1 cellular context compared by ENCODE assay signal in genomic region chr2:239444626-239445625, GRCh38.
TF ChIP-seq lines count a peak whose summit lies in the region.

No MANE protein-coding gene starts in this region.

TF ChIP-seq in HepG2, 621 proteins besides CTCF, POLR2A, EP300 and RAD21 (continues in another document):
- TF ChIP-seq, protein P1, sequence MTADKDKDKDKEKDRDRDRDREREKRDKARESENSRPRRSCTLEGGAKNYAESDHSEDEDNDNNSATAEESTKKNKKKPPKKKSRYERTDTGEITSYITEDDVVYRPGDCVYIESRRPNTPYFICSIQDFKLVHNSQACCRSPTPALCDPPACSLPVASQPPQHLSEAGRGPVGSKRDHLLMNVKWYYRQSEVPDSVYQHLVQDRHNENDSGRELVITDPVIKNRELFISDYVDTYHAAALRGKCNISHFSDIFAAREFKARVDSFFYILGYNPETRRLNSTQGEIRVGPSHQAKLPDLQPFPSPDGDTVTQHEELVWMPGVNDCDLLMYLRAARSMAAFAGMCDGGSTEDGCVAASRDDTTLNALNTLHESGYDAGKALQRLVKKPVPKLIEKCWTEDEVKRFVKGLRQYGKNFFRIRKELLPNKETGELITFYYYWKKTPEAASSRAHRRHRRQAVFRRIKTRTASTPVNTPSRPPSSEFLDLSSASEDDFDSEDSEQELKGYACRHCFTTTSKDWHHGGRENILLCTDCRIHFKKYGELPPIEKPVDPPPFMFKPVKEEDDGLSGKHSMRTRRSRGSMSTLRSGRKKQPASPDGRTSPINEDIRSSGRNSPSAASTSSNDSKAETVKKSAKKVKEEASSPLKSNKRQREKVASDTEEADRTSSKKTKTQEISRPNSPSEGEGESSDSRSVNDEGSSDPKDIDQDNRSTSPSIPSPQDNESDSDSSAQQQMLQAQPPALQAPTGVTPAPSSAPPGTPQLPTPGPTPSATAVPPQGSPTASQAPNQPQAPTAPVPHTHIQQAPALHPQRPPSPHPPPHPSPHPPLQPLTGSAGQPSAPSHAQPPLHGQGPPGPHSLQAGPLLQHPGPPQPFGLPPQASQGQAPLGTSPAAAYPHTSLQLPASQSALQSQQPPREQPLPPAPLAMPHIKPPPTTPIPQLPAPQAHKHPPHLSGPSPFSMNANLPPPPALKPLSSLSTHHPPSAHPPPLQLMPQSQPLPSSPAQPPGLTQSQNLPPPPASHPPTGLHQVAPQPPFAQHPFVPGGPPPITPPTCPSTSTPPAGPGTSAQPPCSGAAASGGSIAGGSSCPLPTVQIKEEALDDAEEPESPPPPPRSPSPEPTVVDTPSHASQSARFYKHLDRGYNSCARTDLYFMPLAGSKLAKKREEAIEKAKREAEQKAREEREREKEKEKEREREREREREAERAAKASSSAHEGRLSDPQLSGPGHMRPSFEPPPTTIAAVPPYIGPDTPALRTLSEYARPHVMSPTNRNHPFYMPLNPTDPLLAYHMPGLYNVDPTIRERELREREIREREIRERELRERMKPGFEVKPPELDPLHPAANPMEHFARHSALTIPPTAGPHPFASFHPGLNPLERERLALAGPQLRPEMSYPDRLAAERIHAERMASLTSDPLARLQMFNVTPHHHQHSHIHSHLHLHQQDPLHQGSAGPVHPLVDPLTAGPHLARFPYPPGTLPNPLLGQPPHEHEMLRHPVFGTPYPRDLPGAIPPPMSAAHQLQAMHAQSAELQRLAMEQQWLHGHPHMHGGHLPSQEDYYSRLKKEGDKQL (CRISPR knock-in tag; IDR thresholded peaks at IDR 0.05; ENCODE audit: low read depth), result no peak
- no peak for TF ChIP-seq EEA1 (CRISPR knock-in tag; IDR thresholded peaks at IDR 0.05; ENCODE audit: borderline replicate concordance)
- TF ChIP-seq KDM1A (CRISPR knock-in tag; IDR thresholded peaks at IDR 0.05), result peak; percentile 44; the same call in 1 of the 2 replicates
- TF ChIP-seq MTF1 (CRISPR knock-in tag; IDR thresholded peaks at IDR 0.05), result no peak
- no peak for TF ChIP-seq ZNF576 (CRISPR knock-in tag; IDR thresholded peaks at IDR 0.05)
- no peak for TF ChIP-seq HDAC2 (CRISPR knock-in tag; IDR thresholded peaks at IDR 0.05)
- TF ChIP-seq ZNF326 (CRISPR knock-in tag; IDR thresholded peaks at IDR 0.05; ENCODE audit: borderline replicate concordance), result no peak
- no peak for TF ChIP-seq ZNF768 (CRISPR knock-in tag; IDR thresholded peaks at IDR 0.05)
- TF ChIP-seq MIXL1 (CRISPR knock-in tag; IDR thresholded peaks at IDR 0.05), result no peak
- TF ChIP-seq, protein P2, sequence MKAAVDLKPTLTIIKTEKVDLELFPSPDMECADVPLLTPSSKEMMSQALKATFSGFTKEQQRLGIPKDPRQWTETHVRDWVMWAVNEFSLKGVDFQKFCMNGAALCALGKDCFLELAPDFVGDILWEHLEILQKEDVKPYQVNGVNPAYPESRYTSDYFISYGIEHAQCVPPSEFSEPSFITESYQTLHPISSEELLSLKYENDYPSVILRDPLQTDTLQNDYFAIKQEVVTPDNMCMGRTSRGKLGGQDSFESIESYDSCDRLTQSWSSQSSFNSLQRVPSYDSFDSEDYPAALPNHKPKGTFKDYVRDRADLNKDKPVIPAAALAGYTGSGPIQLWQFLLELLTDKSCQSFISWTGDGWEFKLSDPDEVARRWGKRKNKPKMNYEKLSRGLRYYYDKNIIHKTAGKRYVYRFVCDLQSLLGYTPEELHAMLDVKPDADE (CRISPR knock-in tag; IDR thresholded peaks at IDR 0.05), result no peak
- TF ChIP-seq SRSF9 (IDR thresholded peaks at IDR 0.05; ENCODE audit: borderline replicate concordance, insufficient read depth, low read depth, low read length, poor library complexity, severe bottlenecking), result no peak
- TF ChIP-seq, protein P3, sequence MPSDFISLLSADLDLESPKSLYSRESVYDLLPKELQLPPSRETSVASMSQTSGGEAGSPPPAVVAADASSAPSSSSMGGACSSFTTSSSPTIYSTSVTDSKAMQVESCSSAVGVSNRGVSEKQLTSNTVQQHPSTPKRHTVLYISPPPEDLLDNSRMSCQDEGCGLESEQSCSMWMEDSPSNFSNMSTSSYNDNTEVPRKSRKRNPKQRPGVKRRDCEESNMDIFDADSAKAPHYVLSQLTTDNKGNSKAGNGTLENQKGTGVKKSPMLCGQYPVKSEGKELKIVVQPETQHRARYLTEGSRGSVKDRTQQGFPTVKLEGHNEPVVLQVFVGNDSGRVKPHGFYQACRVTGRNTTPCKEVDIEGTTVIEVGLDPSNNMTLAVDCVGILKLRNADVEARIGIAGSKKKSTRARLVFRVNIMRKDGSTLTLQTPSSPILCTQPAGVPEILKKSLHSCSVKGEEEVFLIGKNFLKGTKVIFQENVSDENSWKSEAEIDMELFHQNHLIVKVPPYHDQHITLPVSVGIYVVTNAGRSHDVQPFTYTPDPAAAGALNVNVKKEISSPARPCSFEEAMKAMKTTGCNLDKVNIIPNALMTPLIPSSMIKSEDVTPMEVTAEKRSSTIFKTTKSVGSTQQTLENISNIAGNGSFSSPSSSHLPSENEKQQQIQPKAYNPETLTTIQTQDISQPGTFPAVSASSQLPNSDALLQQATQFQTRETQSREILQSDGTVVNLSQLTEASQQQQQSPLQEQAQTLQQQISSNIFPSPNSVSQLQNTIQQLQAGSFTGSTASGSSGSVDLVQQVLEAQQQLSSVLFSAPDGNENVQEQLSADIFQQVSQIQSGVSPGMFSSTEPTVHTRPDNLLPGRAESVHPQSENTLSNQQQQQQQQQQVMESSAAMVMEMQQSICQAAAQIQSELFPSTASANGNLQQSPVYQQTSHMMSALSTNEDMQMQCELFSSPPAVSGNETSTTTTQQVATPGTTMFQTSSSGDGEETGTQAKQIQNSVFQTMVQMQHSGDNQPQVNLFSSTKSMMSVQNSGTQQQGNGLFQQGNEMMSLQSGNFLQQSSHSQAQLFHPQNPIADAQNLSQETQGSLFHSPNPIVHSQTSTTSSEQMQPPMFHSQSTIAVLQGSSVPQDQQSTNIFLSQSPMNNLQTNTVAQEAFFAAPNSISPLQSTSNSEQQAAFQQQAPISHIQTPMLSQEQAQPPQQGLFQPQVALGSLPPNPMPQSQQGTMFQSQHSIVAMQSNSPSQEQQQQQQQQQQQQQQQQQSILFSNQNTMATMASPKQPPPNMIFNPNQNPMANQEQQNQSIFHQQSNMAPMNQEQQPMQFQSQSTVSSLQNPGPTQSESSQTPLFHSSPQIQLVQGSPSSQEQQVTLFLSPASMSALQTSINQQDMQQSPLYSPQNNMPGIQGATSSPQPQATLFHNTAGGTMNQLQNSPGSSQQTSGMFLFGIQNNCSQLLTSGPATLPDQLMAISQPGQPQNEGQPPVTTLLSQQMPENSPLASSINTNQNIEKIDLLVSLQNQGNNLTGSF (CRISPR knock-in tag; IDR thresholded peaks at IDR 0.05), result no peak
- TF ChIP-seq ZNF451 (CRISPR knock-in tag; IDR thresholded peaks at IDR 0.05), result no peak
- no peak for TF ChIP-seq NFIB (CRISPR knock-in tag; IDR thresholded peaks at IDR 0.05; ENCODE audit: borderline replicate concordance)
- TF ChIP-seq ZNF713 (CRISPR knock-in tag; IDR thresholded peaks at IDR 0.05), result no peak
- TF ChIP-seq SIX1 (CRISPR knock-in tag; IDR thresholded peaks at IDR 0.05; ENCODE audit: borderline replicate concordance), result no peak
- no peak for TF ChIP-seq ZFP1 (CRISPR knock-in tag; IDR thresholded peaks at IDR 0.05)
- TF ChIP-seq BCL6 (CRISPR knock-in tag; IDR thresholded peaks at IDR 0.05), result no peak
- TF ChIP-seq, protein P4, sequence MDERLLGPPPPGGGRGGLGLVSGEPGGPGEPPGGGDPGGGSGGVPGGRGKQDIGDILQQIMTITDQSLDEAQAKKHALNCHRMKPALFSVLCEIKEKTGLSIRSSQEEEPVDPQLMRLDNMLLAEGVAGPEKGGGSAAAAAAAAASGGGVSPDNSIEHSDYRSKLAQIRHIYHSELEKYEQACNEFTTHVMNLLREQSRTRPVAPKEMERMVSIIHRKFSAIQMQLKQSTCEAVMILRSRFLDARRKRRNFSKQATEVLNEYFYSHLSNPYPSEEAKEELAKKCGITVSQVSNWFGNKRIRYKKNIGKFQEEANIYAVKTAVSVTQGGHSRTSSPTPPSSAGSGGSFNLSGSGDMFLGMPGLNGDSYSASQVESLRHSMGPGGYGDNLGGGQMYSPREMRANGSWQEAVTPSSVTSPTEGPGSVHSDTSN (CRISPR knock-in tag; IDR thresholded peaks at IDR 0.05), result no peak
- TF ChIP-seq ZNF790 (CRISPR knock-in tag; IDR thresholded peaks at IDR 0.05; ENCODE audit: borderline replicate concordance), result no peak
- no peak for TF ChIP-seq KIAA2018 (CRISPR knock-in tag; IDR thresholded peaks at IDR 0.05; ENCODE audit: borderline replicate concordance)
- TF ChIP-seq ZC3H13 (CRISPR knock-in tag; IDR thresholded peaks at IDR 0.05), result no peak
- TF ChIP-seq GFI1 (CRISPR knock-in tag; IDR thresholded peaks at IDR 0.05; ENCODE audit: borderline replicate concordance), result no peak
- TF ChIP-seq, protein P5, sequence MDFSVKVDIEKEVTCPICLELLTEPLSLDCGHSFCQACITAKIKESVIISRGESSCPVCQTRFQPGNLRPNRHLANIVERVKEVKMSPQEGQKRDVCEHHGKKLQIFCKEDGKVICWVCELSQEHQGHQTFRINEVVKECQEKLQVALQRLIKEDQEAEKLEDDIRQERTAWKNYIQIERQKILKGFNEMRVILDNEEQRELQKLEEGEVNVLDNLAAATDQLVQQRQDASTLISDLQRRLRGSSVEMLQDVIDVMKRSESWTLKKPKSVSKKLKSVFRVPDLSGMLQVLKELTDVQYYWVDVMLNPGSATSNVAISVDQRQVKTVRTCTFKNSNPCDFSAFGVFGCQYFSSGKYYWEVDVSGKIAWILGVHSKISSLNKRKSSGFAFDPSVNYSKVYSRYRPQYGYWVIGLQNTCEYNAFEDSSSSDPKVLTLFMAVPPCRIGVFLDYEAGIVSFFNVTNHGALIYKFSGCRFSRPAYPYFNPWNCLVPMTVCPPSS (IDR thresholded peaks at IDR 0.05), result no peak
- TF ChIP-seq BORCS8-MEF2B (CRISPR knock-in tag; IDR thresholded peaks at IDR 0.05), result no peak
- TF ChIP-seq ZNF552 (CRISPR knock-in tag; IDR thresholded peaks at IDR 0.05; ENCODE audit: borderline replicate concordance), result no peak
- TF ChIP-seq ZFP37 (CRISPR knock-in tag; IDR thresholded peaks at IDR 0.05; ENCODE audit: borderline replicate concordance), result no peak
- no peak for TF ChIP-seq ZNF296 (CRISPR knock-in tag; conservative IDR thresholded peaks at IDR 0.05)
- TF ChIP-seq ZNF556 (CRISPR knock-in tag; IDR thresholded peaks at IDR 0.05; ENCODE audit: borderline replicate concordance), result no peak
- TF ChIP-seq ZNF724P (CRISPR knock-in tag; IDR thresholded peaks at IDR 0.05; ENCODE audit: borderline replicate concordance), result no peak
- no peak for TF ChIP-seq ZNF674 (CRISPR knock-in tag; IDR thresholded peaks at IDR 0.05; ENCODE audit: low read depth)
- TF ChIP-seq KLF13 (CRISPR knock-in tag; IDR thresholded peaks at IDR 0.05), result no peak
- TF ChIP-seq JDP2 (CRISPR knock-in tag; IDR thresholded peaks at IDR 0.05; ENCODE audit: borderline replicate concordance), result no peak
- no peak for TF ChIP-seq ZNF670 (CRISPR knock-in tag; IDR thresholded peaks at IDR 0.05; ENCODE audit: borderline replicate concordance)
- TF ChIP-seq, protein P6, sequence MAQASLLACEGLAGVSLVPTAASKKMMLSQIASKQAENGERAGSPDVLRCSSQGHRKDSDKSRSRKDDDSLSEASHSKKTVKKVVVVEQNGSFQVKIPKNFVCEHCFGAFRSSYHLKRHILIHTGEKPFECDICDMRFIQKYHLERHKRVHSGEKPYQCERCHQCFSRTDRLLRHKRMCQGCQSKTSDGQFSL (CRISPR knock-in tag; IDR thresholded peaks at IDR 0.05), result no peak
- TF ChIP-seq GATAD1 (CRISPR knock-in tag; IDR thresholded peaks at IDR 0.05), result no peak
